19 cellular contexts compared by ENCODE assay signal in the genomic region with DNA sequence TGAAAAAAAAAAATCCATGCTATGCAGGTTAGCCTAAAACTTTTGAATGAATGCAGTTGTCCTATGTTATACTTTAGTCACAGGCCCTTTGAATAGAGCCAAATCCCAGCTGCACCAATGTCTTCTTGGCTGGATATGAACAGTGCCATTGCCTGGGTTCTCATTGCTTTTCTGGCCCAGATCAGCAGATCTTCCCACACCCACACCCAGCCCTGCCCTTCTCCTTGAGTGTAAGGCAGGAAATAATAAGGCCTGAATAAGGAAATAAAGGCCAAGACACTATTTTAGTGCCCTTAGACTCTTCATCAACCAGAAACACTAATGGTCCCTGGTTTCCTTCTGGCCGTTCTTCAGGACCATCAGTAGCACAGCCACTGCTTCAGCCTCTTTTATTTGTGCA.
DNase-seq lines count a peak whose midpoint lies in the region; ATAC-seq, FAIRE-seq and TF ChIP-seq lines count a peak whose summit lies in the region.
"Had no signal": no experiment of that assay in that cellular context is flagged by ENCODE, and none has a peak within 500 bp of the region (broad histone marks: within the 10 kb centered on the region; RNA-seq: fewer than 3 reads in every experiment).

No MANE protein-coding gene starts in this region.

- no peaks in the 10 kb centered on the region for H3K9me3 Mint-ChIP-seq in osteocyte (ENCODE audit: unreplicated experiment)

- H3K4me3 ChIP-seq in Loucy (ENCODE audit: low read length, poor library complexity, severe bottlenecking) = no peak overlapping the region
- no peak overlapping the region for H3K4me3 ChIP-seq in H1 (ENCODE audit: extremely low read depth in 1 of 4, insufficient read depth in 2 of 4, low read depth in 3 of 4, low read length in 4 of 4)
- H3K4me3 ChIP-seq in gastroesophageal sphincter = no peak overlapping the region
- H3K4me3 ChIP-seq: A549, BLaER1, MG63, SJSA1 had no signal

- H3K4me2 ChIP-seq in Loucy (ENCODE audit: low read depth, low read length, poor library complexity, severe bottlenecking) (no peak overlapping the region), H1 (ENCODE audit: insufficient read depth in 1 of 2, low read depth in 2 of 2, low read length in 2 of 2) (no peak overlapping the region)
- H3K4me2 ChIP-seq: A549, BLaER1 had no signal

- POLR2A ChIA-PET in H1 (lab: Charles Lee; ENCODE audit: partially characterized antibody) = no interaction called here

- CTCF ChIA-PET in H1 (lab: Charles Lee; ENCODE audit: partially characterized antibody) = interaction anchor here (1.2 kb wide), 1 partner anchor 10 kb away, joined by 4 read pairs; no protein-coding TSS in a partner anchor

- H3K4me1 ChIP-seq in Loucy (ENCODE audit: insufficient read depth, low read length, poor library complexity, severe bottlenecking) (peaks cover 4% of the 10 kb centered on the region), H1 (replicated peaks in 1 of 4; ENCODE audit: control insufficient read depth in 3 of 4, insufficient read depth in 4 of 4, low read length in 3 of 4) (peaks cover 0 to 2% (median 0%) of the 10 kb centered on the region in 4 experiments; a peak in 1 of 7 replicates), gastroesophageal sphincter (peaks cover 4 to 37% (median 7%) of the 10 kb centered on the region in 3 donors)
- H3K4me1 ChIP-seq: A549, BLaER1, SJSA1 had no signal

- H3K14ac ChIP-seq in H1 (ENCODE audit: insufficient read length) = no peak overlapping the region

- TF ChIP-seq RAD21 in H1 (IDR thresholded peaks at IDR 0.05 in 1 of 2, conservative IDR thresholded peaks at IDR 0.05 in 1 of 2; ENCODE audit: low read depth in 2 of 2, low read length in 2 of 2) = no peak

- no peaks in the 10 kb centered on the region for H3K27me3 Mint-ChIP-seq in osteocyte (ENCODE audit: unreplicated experiment)

- H3K9me2 ChIP-seq in Loucy (replicated peaks; ENCODE audit: low read depth, low read length) = no peaks in the 10 kb centered on the region; the same call in 1 of the 2 replicates

- no peaks in the 10 kb centered on the region for H3K36me3 Mint-ChIP-seq in osteocyte (ENCODE audit: unreplicated experiment)
- H3K36me3 Mint-ChIP-seq: CD4-positive, alpha-beta memory T cell had no signal

- no peak overlapping the region for H3K23ac ChIP-seq in H1 (ENCODE audit: insufficient read length)

- peak overlapping the region; percentile 38 for H3K27ac Mint-ChIP-seq in osteocyte (ENCODE audit: unreplicated experiment)
- H3K27ac Mint-ChIP-seq: CD4-positive, alpha-beta memory T cell had no signal

- no peaks in the 10 kb centered on the region for H3F3A ChIP-seq in Loucy (ENCODE audit: low read depth)

- H4K20me1 ChIP-seq in Loucy (ENCODE audit: insufficient read depth, low read length, poor library complexity, severe bottlenecking) = no peaks in the 10 kb centered on the region
- no peaks in the 10 kb centered on the region for H4K20me1 ChIP-seq in H1 (replicated peaks in 1 of 2; ENCODE audit: control insufficient read depth in 1 of 2, insufficient read depth in 2 of 2, low read length in 2 of 2)
- H4K20me1 ChIP-seq: BLaER1 had no signal

- H2BK120ac ChIP-seq in H1 (replicated peaks; ENCODE audit: low read depth, low read length) = no peak overlapping the region

- FAIRE-seq in H1 (lab: Jason Lieb, UNC) (no peak), GM12892 (lab: Jason Lieb, UNC) (no peak)
- FAIRE-seq: A549 had no signal

- H3K4me1 Mint-ChIP-seq in osteocyte (ENCODE audit: unreplicated experiment) = peaks cover 25% of the 10 kb centered on the region
- H3K4me1 Mint-ChIP-seq: CD4-positive, alpha-beta memory T cell had no signal

- no peak overlapping the region for H2AK5ac ChIP-seq in H1 (ENCODE audit: low read depth, low read length)

- no peaks in the 10 kb centered on the region for H3K79me1 ChIP-seq in H1 (ENCODE audit: low read depth, low read length)

- no peak overlapping the region for H3K27ac ChIP-seq in H1 (ENCODE audit: low read depth, low read length)
- peak overlapping the region in 3 of 4 donors; percentile 45 to 63 (median 58) for H3K27ac ChIP-seq in gastroesophageal sphincter
- H3K27ac ChIP-seq: A549, BLaER1, HL-60, SJSA1 had no signal

- no peak overlapping the region for H4K91ac ChIP-seq in H1 (replicated peaks; ENCODE audit: insufficient read length, low read length)

- no peak overlapping the region for H3K4me3 Mint-ChIP-seq in osteocyte (ENCODE audit: unreplicated experiment)
- H3K4me3 Mint-ChIP-seq: CD4-positive, alpha-beta memory T cell had no signal

- H3K9me3 ChIP-seq in Loucy (ENCODE audit: insufficient read depth, low read depth, low read length) (no peaks in the 10 kb centered on the region), H1 (ENCODE audit: insufficient read depth in 2 of 2, low read depth in 1 of 2, low read length in 1 of 2) (no peaks in the 10 kb centered on the region), gastroesophageal sphincter (no peaks in the 10 kb centered on the region)
- H3K9me3 ChIP-seq: A549, BLaER1, MG63, SJSA1 had no signal

- no peak overlapping the region for H4K5ac ChIP-seq in H1 (ENCODE audit: insufficient read length, low read depth, low read length)

- H3K18ac ChIP-seq in H1 (ENCODE audit: extremely low read depth, low read length) = no peak overlapping the region

- H2BK5ac ChIP-seq in H1 (ENCODE audit: low read depth, low read length) = no peak overlapping the region

- no peaks in the 10 kb centered on the region for H3K23me2 ChIP-seq in H1 (ENCODE audit: low read depth, low read length)

- no peak for TF ChIP-seq EP300 in H1 (IDR thresholded peaks at IDR 0.05; ENCODE audit: borderline replicate concordance in 1 of 2, low read depth in 2 of 2, low read length in 2 of 2)
- no peak for TF ChIP-seq EP300 in gastroesophageal sphincter (IDR thresholded peaks at IDR 0.05)

- TF ChIP-seq POLR2A in H1 (IDR thresholded peaks at IDR 0.05; ENCODE audit: control extremely low read depth in 1 of 2, low read depth in 2 of 2, low read length in 2 of 2) (no peak), gastroesophageal sphincter (IDR thresholded peaks at IDR 0.05) (no peak), GM12892 (IDR thresholded peaks at IDR 0.05; ENCODE audit: low read depth, low read length) (no peak)

- ATAC-seq in gastroesophageal sphincter (no peak), HG03457 (IDR thresholded peaks at IDR 0.05; ENCODE audit: unreplicated experiment) (no peak)
- ATAC-seq: A549 had no signal

- no peak overlapping the region for H3K4ac ChIP-seq in H1 (replicated peaks; ENCODE audit: insufficient read length, low read depth, low read length)

- H2BK12ac ChIP-seq in H1 (ENCODE audit: low read depth, low read length) = no peak overlapping the region

- H3K36me3 ChIP-seq in Loucy (ENCODE audit: insufficient read depth, low read length) (no peaks in the 10 kb centered on the region), H1 (ENCODE audit: control insufficient read depth in 2 of 4, insufficient read depth in 4 of 4, low read length in 3 of 4) (no peaks in the 10 kb centered on the region), gastroesophageal sphincter (no peaks in the 10 kb centered on the region)
- H3K36me3 ChIP-seq: BLaER1, MG63, SJSA1 had no signal

- H2AFZ ChIP-seq in Loucy (ENCODE audit: low read length) (peak overlapping the region; percentile 26; the same call in 1 of the 2 replicates), H1 (ENCODE audit: low read length) (0 out of 2 replicates have a peak overlapping the region, but pooled peaks have one; percentile 51)

- DNase-seq in H1 (ENCODE audit: low read depth in 1 of 2, low spot score in 2 of 2) (no peak), osteocyte (ENCODE audit: extremely low spot score, unreplicated experiment) (no peak), NCI-H345 treated with DMSO at 0.1 percent for 48 hours (lab: John Stamatoyannopoulos, UW; ENCODE audit: unreplicated experiment) (no peak), GM12892 (ENCODE audit: insufficient read length) (no peak)
- DNase-seq: CD4-positive, alpha-beta memory T cell; H7; MG63; NCI-H1048; NCI-H1436; NCI-H1930; NCI-H524 treated with DMSO at 0.1 percent for 48 hours; RPMI8226 had no signal

- H3K27me3 ChIP-seq in Loucy (ENCODE audit: insufficient read depth, low read length, poor library complexity, severe bottlenecking) (no peaks in the 10 kb centered on the region), H1 (replicated peaks in 1 of 4; ENCODE audit: control insufficient read depth in 3 of 4, extremely low read depth in 1 of 4, insufficient read depth in 3 of 4, low read length in 3 of 4) (no peaks in the 10 kb centered on the region), gastroesophageal sphincter (no peaks in the 10 kb centered on the region)
- H3K27me3 ChIP-seq: BLaER1, MG63, SJSA1 had no signal

- H2BK20ac ChIP-seq in H1 (ENCODE audit: low read length) = no peak overlapping the region

- TF ChIP-seq CTCF in Loucy (conservative IDR thresholded peaks at IDR 0.05; ENCODE audit: low read length) (no peak), H1 (IDR thresholded peaks at IDR 0.05; ENCODE audit: control extremely low read depth in 1 of 3, insufficient read depth in 1 of 3, low read depth in 1 of 3, low read length in 3 of 3) (no peak), gastroesophageal sphincter (IDR thresholded peaks at IDR 0.05) (no peak), osteocyte (IDR thresholded peaks at IDR 0.05) (no peak)

- H3K79me2 ChIP-seq in Loucy (ENCODE audit: insufficient read depth, low read length) = no peaks in the 10 kb centered on the region
- no peaks in the 10 kb centered on the region for H3K79me2 ChIP-seq in H1 (ENCODE audit: control insufficient read depth in 1 of 2, insufficient read depth in 2 of 2, low read length in 2 of 2)

- H3K56ac ChIP-seq in H1 (replicated peaks; ENCODE audit: insufficient read length, low read depth, low read length) = no peak overlapping the region

- H3K9ac ChIP-seq in Loucy (ENCODE audit: low read depth, low read length, poor library complexity, severe bottlenecking) (no peak overlapping the region), H1 (replicated peaks in 1 of 4; ENCODE audit: extremely low read depth in 1 of 4, low read depth in 3 of 4, low read length in 3 of 4) (no peak overlapping the region)
- H3K9ac ChIP-seq: BLaER1 had no signal

- H4K8ac ChIP-seq in H1 (ENCODE audit: extremely low read depth, insufficient read depth, low read length) = no peak overlapping the region

- no peak overlapping the region for H2BK15ac ChIP-seq in H1 (ENCODE audit: low read length)

- WGBS in H1 (ENCODE audit: extremely low coverage in 1 of 2, insufficient coverage in 1 of 2, insufficient read length in 1 of 2, insufficient replicate concordance in 2 of 2, low coverage in 1 of 2, low lambda C conversion rate in 2 of 2, missing lambda C conversion rate in 1 of 2), 2 experiments = 92% methylated on average over 1 of the region's 1 CpG; no CpG with 5 or more reads in 1 of the 2 experiments
- 45 to 73% methylated on average over 1 of the region's 1 CpG for WGBS in gastroesophageal sphincter (ENCODE audit: low coverage in 1 of 2), 2 donors

TF ChIP-seq in H1, 55 proteins besides CTCF, POLR2A, EP300 and RAD21 (continues in another document):
- no peak for TF ChIP-seq RBBP5 (IDR thresholded peaks at IDR 0.05; ENCODE audit: borderline replicate concordance, low read depth, low read length)
